22 cellular contexts compared by ENCODE assay signal in genomic region chr6:52403086-52403485, GRCh38. TPM values are rescaled to one million over a fixed set of nuclear protein-coding genes. Genes with fewer than 3 reads are reported as not detected.
DNase-seq lines count a peak whose midpoint lies in the region; ATAC-seq, FAIRE-seq and TF ChIP-seq lines count a peak whose summit lies in the region.
"Had no signal": no experiment of that assay in that cellular context is flagged by ENCODE, and none has a peak within 500 bp of the region (broad histone marks: within the 10 kb centered on the region; RNA-seq: fewer than 3 reads in every experiment).

No MANE protein-coding gene starts in this region.

- H3K4me1 Mint-ChIP-seq in CD4-positive, alpha-beta T cell (ENCODE audit: low read depth) = peaks cover 66% of the 10 kb centered on the region
- peaks cover 31 to 46% (median 34%) of the 10 kb centered on the region in 3 donors for H3K4me1 Mint-ChIP-seq in CD8-positive, alpha-beta memory T cell
- H3K4me1 Mint-ChIP-seq in immature natural killer cell = peaks cover 21% of the 10 kb centered on the region in 2 donors

- no peak overlapping the region for H3K14ac ChIP-seq in mesenchymal stem cell (ENCODE audit: low read length in 2 of 2)

- H3K27me3 Mint-ChIP-seq in CD4-positive, alpha-beta T cell = no peaks in the 10 kb centered on the region
- no peaks in the 10 kb centered on the region for H3K27me3 Mint-ChIP-seq in CD8-positive, alpha-beta memory T cell
- H3K27me3 Mint-ChIP-seq in immature natural killer cell (ENCODE audit: low read depth in 3 of 3) = peaks cover 0 to 5% (median 0%) of the 10 kb centered on the region in 3 donors

- no peak overlapping the region for H3K4ac ChIP-seq in mesenchymal stem cell (ENCODE audit: low read depth in 1 of 2, low read length in 2 of 2)

- H3K4me3 ChIP-seq in mesenchymal stem cell (ENCODE audit: insufficient read depth in 1 of 2, low read depth in 1 of 2, low read length in 2 of 2) = no peak overlapping the region
- no peak overlapping the region for H3K4me3 ChIP-seq in CD8-positive, alpha-beta memory T cell (ENCODE audit: low read length)
- H3K4me3 ChIP-seq: GM23248 had no signal

- no peak for TF ChIP-seq POLR2A in GM12892 (IDR thresholded peaks at IDR 0.05; ENCODE audit: low read depth, low read length)

- TF ChIP-seq CTCF in C4-2B (conservative IDR thresholded peaks at IDR 0.05) = no peak
- TF ChIP-seq CTCF in CD4-positive, alpha-beta T cell (IDR thresholded peaks at IDR 0.05) = no peak

- no peak overlapping the region for H4K8ac ChIP-seq in mesenchymal stem cell (ENCODE audit: low read length)

- POLR2A ChIA-PET in CD4-positive, alpha-beta T cell (lab: Charles Lee) = interaction anchor here (0.9 to 9.4 kb wide), 2 partner anchors 9 to 15 kb away, joined by 3 to 138 read pairs; no protein-coding TSS in a partner anchor
- POLR2A ChIA-PET in CD8-positive, alpha-beta memory T cell (lab: Charles Lee) = interaction anchor here (1.1 kb wide), 1 partner anchor 11 kb away, joined by 10 read pairs; no protein-coding TSS in a partner anchor

- FAIRE-seq in GM12892 (lab: Jason Lieb, UNC) = no peak
- FAIRE-seq: G401.6, HTR-8/SVneo had no signal

- no peak overlapping the region for H2AFZ ChIP-seq in mesenchymal stem cell (ENCODE audit: low read depth, low read length)
- H2AFZ ChIP-seq: GM23248 had no signal

- no peak overlapping the region for H3K18ac ChIP-seq in mesenchymal stem cell (ENCODE audit: low read depth in 1 of 2, low read length in 2 of 2)

- H2BK12ac ChIP-seq in mesenchymal stem cell (ENCODE audit: low read length in 2 of 2) = no peak overlapping the region

- peaks cover 9% of the 10 kb centered on the region for H3K79me1 ChIP-seq in mesenchymal stem cell (replicated peaks; ENCODE audit: low read length, poor library complexity, severe bottlenecking)

- H3K9me3 Mint-ChIP-seq in CD4-positive, alpha-beta T cell = no peaks in the 10 kb centered on the region
- H3K9me3 Mint-ChIP-seq in CD8-positive, alpha-beta memory T cell = no peaks in the 10 kb centered on the region
- H3K9me3 Mint-ChIP-seq in immature natural killer cell = no peaks in the 10 kb centered on the region
- H3K9me3 Mint-ChIP-seq: H9, HFFc6 had no signal

- intact Hi-C loops in CD4-positive, alpha-beta T cell (cut with DNase I, micrococcal nuclease) = loop anchor here in 1 of 2 experiments (10.0 kb wide), 1 partner anchor 238 kb away; no protein-coding TSS in a partner anchor
- intact Hi-C loops in sciatic nerve (cut with DNase I) = loop anchor here (5.0 kb wide), 1 partner anchor 116 kb away; no protein-coding TSS in a partner anchor

- no peak overlapping the region for H3K4me3 Mint-ChIP-seq in CD4-positive, alpha-beta T cell
- H3K4me3 Mint-ChIP-seq in CD8-positive, alpha-beta memory T cell = no peak overlapping the region
- H3K4me3 Mint-ChIP-seq in immature natural killer cell = no peak overlapping the region
- H3K4me3 Mint-ChIP-seq: H9, HFFc6 had no signal

- H3K4me1 ChIP-seq in mesenchymal stem cell (ENCODE audit: control insufficient read depth, insufficient read depth, low read depth, low read length) = no peaks in the 10 kb centered on the region
- H3K4me1 ChIP-seq in CD8-positive, alpha-beta memory T cell (ENCODE audit: insufficient read depth, low read length) = peaks cover 35% of the 10 kb centered on the region

- WGBS in mesenchymal stem cell = 98% methylated on average over 26 of the region's 26 CpGs

- peak overlapping the region; percentile 74 for H3K27ac Mint-ChIP-seq in CD4-positive, alpha-beta T cell
- no peak overlapping the region for H3K27ac Mint-ChIP-seq in CD8-positive, alpha-beta memory T cell
- no peak overlapping the region for H3K27ac Mint-ChIP-seq in immature natural killer cell
- H3K27ac Mint-ChIP-seq: H9, HFFc6 had no signal

- H3K36me3 Mint-ChIP-seq in CD4-positive, alpha-beta T cell (ENCODE audit: low read depth) = peaks cover 35% of the 10 kb centered on the region
- peaks cover 6 to 38% (median 13%) of the 10 kb centered on the region in 3 donors for H3K36me3 Mint-ChIP-seq in CD8-positive, alpha-beta memory T cell
- H3K36me3 Mint-ChIP-seq in immature natural killer cell = peaks cover 0 to 21% (median 13%) of the 10 kb centered on the region in 3 donors

- CTCF ChIA-PET in CD4-positive, alpha-beta T cell (lab: Charles Lee) = interaction anchor here (4.4 kb wide), 1 partner anchor 118 kb away, joined by 45 read pairs; the partner anchor contains the start of gene MCM3
- CTCF ChIA-PET in CD8-positive, alpha-beta memory T cell (lab: Charles Lee) = interaction anchor here (2.0 to 9.5 kb wide), 3 partner anchors 14 to 118 kb away, joined by 9 to 138 read pairs (median 69); partner anchors contain the start of genes MCM3 and PAQR8

- H3K9me3 ChIP-seq in CD4-positive, alpha-beta T cell (ENCODE audit: control insufficient read depth, low read length) = no peaks in the 10 kb centered on the region
- no peaks in the 10 kb centered on the region for H3K9me3 ChIP-seq in mesenchymal stem cell (ENCODE audit: control insufficient read depth, low read length)
- no peaks in the 10 kb centered on the region for H3K9me3 ChIP-seq in CD8-positive, alpha-beta memory T cell (ENCODE audit: low read length)
- H3K9me3 ChIP-seq: BE2C had no signal

- H4K91ac ChIP-seq in mesenchymal stem cell (ENCODE audit: low read length) = no peak overlapping the region

- H3K9ac ChIP-seq in mesenchymal stem cell (ENCODE audit: low read length) = no peak overlapping the region
- H3K9ac ChIP-seq: GM23248 had no signal

- no peak for ATAC-seq in CD4-positive, alpha-beta T cell (ENCODE audit: poor library complexity)
- peak; percentile 18 for ATAC-seq in sciatic nerve

- H2BK15ac ChIP-seq in mesenchymal stem cell (ENCODE audit: low read depth, poor library complexity, severe bottlenecking) = peak overlapping the region; percentile 21

- no peak overlapping the region for H2BK120ac ChIP-seq in mesenchymal stem cell (ENCODE audit: low read depth, low read length)

- H3K4me2 ChIP-seq in mesenchymal stem cell (ENCODE audit: low read length, poor library complexity, severe bottlenecking) = no peak overlapping the region

- H3K27me3 ChIP-seq in CD4-positive, alpha-beta T cell (ENCODE audit: control insufficient read depth, insufficient read depth, low read length) = no peaks in the 10 kb centered on the region
- H3K27me3 ChIP-seq in mesenchymal stem cell (ENCODE audit: control insufficient read depth in 1 of 2, insufficient read depth in 1 of 2, low read length in 2 of 2) = no peaks in the 10 kb centered on the region
- no peaks in the 10 kb centered on the region for H3K27me3 ChIP-seq in CD8-positive, alpha-beta memory T cell (ENCODE audit: insufficient read depth, low read length, poor library complexity, severe bottlenecking)
- H3K27me3 ChIP-seq: BE2C had no signal

- no peak for DNase-seq in CD4-positive, alpha-beta T cell
- DNase-seq in mesenchymal stem cell = no peak
- no peak for DNase-seq in sciatic nerve (ENCODE audit: low spot score)
- DNase-seq in CD8-positive, alpha-beta memory T cell = no peak
- DNase-seq in immature natural killer cell = no peak
- DNase-seq in GM12892 (ENCODE audit: insufficient read length) = no peak
- DNase-seq in stimulated activated CD4-positive, alpha-beta T cell treated with anti-CD3 and anti-CD28 coated beads, Interleukin-2, amount 100 ng/mL, for 48 hours = no peak
- DNase-seq: GM23248, H9, HFFc6, KBM-7, MV-4-11, NCI-H1436 treated with DMSO at 0.1 percent for 48 hours, NCI-H187 treated with DMSO at 0.1 percent for 48 hours, NCI-H2107, NCI-H524 treated with DMSO at 0.1 percent for 48 hours, NCI-H774, SHP77 had no signal

- no peak overlapping the region for H3K23ac ChIP-seq in mesenchymal stem cell (ENCODE audit: low read length in 2 of 2)

- H3K27ac ChIP-seq in C4-2B (peak overlapping the region; percentile 33), mesenchymal stem cell (ENCODE audit: low read length, poor library complexity, severe bottlenecking) (no peak overlapping the region)
- no peak overlapping the region for H3K27ac ChIP-seq in CD4-positive, alpha-beta T cell (ENCODE audit: low read depth, low read length)
- no peak overlapping the region for H3K27ac ChIP-seq in CD8-positive, alpha-beta memory T cell (ENCODE audit: low read depth, low read length)
- H3K27ac ChIP-seq: GM23248 had no signal

- H2AK5ac ChIP-seq in mesenchymal stem cell (ENCODE audit: low read length, severe bottlenecking) = no peak overlapping the region

- H3K36me3 ChIP-seq in mesenchymal stem cell (ENCODE audit: control insufficient read depth in 1 of 2, insufficient read depth in 2 of 2, low read depth in 1 of 2, low read length in 2 of 2) = peaks cover 7 to 14% of the 10 kb centered on the region in 2 experiments
- H3K36me3 ChIP-seq in CD8-positive, alpha-beta memory T cell (ENCODE audit: insufficient read depth, low read length) = peaks cover 14% of the 10 kb centered on the region

- no peak overlapping the region for H2BK5ac ChIP-seq in mesenchymal stem cell (ENCODE audit: low read depth, low read length, poor library complexity, severe bottlenecking)

RNA-seq across cellular contexts. Expression of gene EFHC1, which starts 17.1 kb away (rescaled TPM):
- total RNA-seq in CD4-positive, alpha-beta T cell = 1 to 10 TPM; 3.4 to 4.8 TPM
- 12.4 TPM for polyA plus RNA-seq in mesenchymal stem cell (2013, experiment 1 of 2)
- polyA plus RNA-seq in mesenchymal stem cell (2013, experiment 2 of 2) = 12.0 TPM
- total RNA-seq in sciatic nerve = 38.7 TPM
- total RNA-seq in CD8-positive, alpha-beta memory T cell = 1 to 10 TPM; 2.6 to 5.1 TPM
- polyA plus RNA-seq in CD8-positive, alpha-beta memory T cell = 1.9 TPM
- 1 to 10 TPM; 3.9 to 6.6 (median 5.0) TPM for polyA plus RNA-seq in immature natural killer cell
- 8.7 TPM for polyA plus RNA-seq in GM12892 (2012; ENCODE audit: missing spikeins)

RNA-seq across cellular contexts. Expression of gene PAQR8, which starts 41.1 kb away (rescaled TPM):
- total RNA-seq in CD4-positive, alpha-beta T cell = 1 to 10 TPM; 1.8 to 1.9 TPM
- polyA plus RNA-seq in mesenchymal stem cell (2013, experiment 1 of 2) = 2.3 TPM
- 2.4 TPM for polyA plus RNA-seq in mesenchymal stem cell (2013, experiment 2 of 2)
- total RNA-seq in sciatic nerve = 24.3 TPM
- total RNA-seq in CD8-positive, alpha-beta memory T cell = 10 to 100 TPM; 10.2 to 11.7 TPM
- polyA plus RNA-seq in CD8-positive, alpha-beta memory T cell = 17.9 TPM
- polyA plus RNA-seq in immature natural killer cell = 1 to 10 TPM; 2.9 to 6.5 (median 6.2) TPM
- 11.2 TPM for polyA plus RNA-seq in GM12892 (2012; ENCODE audit: missing spikeins)
